Comparison of ENCODE assay signal across 10 cellular contexts in genomic region chr14:105418269-105419054, GRCh38. TPM values are rescaled to one million over a fixed set of nuclear protein-coding genes. Genes with fewer than 3 reads are reported as not detected.
A peak's percentile ranks its signal among the peaks of the same experiment; 100 is the strongest.
DNase-seq lines count a peak whose midpoint lies in the region; ATAC-seq and TF ChIP-seq lines count a peak whose summit lies in the region.
"Had no signal": no experiment of that assay in that cellular context is flagged by ENCODE, and none has a peak within 500 bp of the region (broad histone marks: within the 10 kb centered on the region; RNA-seq: fewer than 3 reads in every experiment).

No MANE protein-coding gene starts in this region.

- peaks cover 0 to 5% of the 10 kb centered on the region in 2 donors for H3K36me3 Mint-ChIP-seq in CD4-positive, alpha-beta memory T cell
- H3K36me3 Mint-ChIP-seq in central memory CD8-positive, alpha-beta T cell (ENCODE audit: insufficient read depth): peaks cover 7% of the 10 kb centered on the region
- no peaks in the 10 kb centered on the region for H3K36me3 Mint-ChIP-seq in natural killer cell treated with Interleukin-12 subunit alpha and Interleukin-12 subunit beta and Interleukin-15 and Interleukin-18, amount 100 ng/mL, for 72 hours

- H3F3A ChIP-seq in Loucy (ENCODE audit: low read depth): no peaks in the 10 kb centered on the region

- peaks cover 43% of the 10 kb centered on the region for H3K4me1 ChIP-seq in CD4-positive, alpha-beta memory T cell (ENCODE audit: insufficient read depth, low read length)
- H3K4me1 ChIP-seq in Loucy (ENCODE audit: insufficient read depth, low read length, poor library complexity, severe bottlenecking): peaks cover 35% of the 10 kb centered on the region

- H3K9me3 ChIP-seq in CD4-positive, alpha-beta memory T cell (ENCODE audit: control insufficient read depth in 1 of 2, low read length in 2 of 2): no peaks in the 10 kb centered on the region
- no peaks in the 10 kb centered on the region for H3K9me3 ChIP-seq in Loucy (ENCODE audit: insufficient read depth, low read depth, low read length)

- H3K4me1 Mint-ChIP-seq in CD4-positive, alpha-beta memory T cell: peaks cover 5 to 41% (median 26%) of the 10 kb centered on the region in 4 donors
- H3K4me1 Mint-ChIP-seq in central memory CD8-positive, alpha-beta T cell: peaks cover 23% of the 10 kb centered on the region
- H3K4me1 Mint-ChIP-seq in natural killer cell treated with Interleukin-12 subunit alpha and Interleukin-12 subunit beta and Interleukin-15 and Interleukin-18, amount 100 ng/mL, for 72 hours (ENCODE audit: low read depth in 2 of 2): peaks cover 11 to 22% of the 10 kb centered on the region in 2 donors

- H3K9ac ChIP-seq in Loucy (ENCODE audit: low read depth, low read length, poor library complexity, severe bottlenecking): peak overlapping the region; percentile 97

- TF ChIP-seq CTCF in Loucy (conservative IDR thresholded peaks at IDR 0.05; ENCODE audit: low read length): no peak

- H3K4me2 ChIP-seq in Loucy (ENCODE audit: low read depth, low read length, poor library complexity, severe bottlenecking): peak overlapping the region; percentile 95

- H3K9me3 Mint-ChIP-seq in CD4-positive, alpha-beta memory T cell: no peaks in the 10 kb centered on the region
- H3K9me3 Mint-ChIP-seq in central memory CD8-positive, alpha-beta T cell: no peaks in the 10 kb centered on the region
- H3K9me3 Mint-ChIP-seq in natural killer cell treated with Interleukin-12 subunit alpha and Interleukin-12 subunit beta and Interleukin-15 and Interleukin-18, amount 100 ng/mL, for 72 hours: no peaks in the 10 kb centered on the region

- peak in 1 of 5 donors; percentile 32 for DNase-seq in CD4-positive, alpha-beta memory T cell
- DNase-seq in central memory CD8-positive, alpha-beta T cell (ENCODE audit: low spot score in 2 of 2): no peak
- DNase-seq in natural killer cell treated with Interleukin-12 subunit alpha and Interleukin-12 subunit beta and Interleukin-15 and Interleukin-18, amount 100 ng/mL, for 72 hours (ENCODE audit: low spot score): no peak
- DNase-seq in NCI-H69 (lab: John Stamatoyannopoulos, UW) (no peak), cardiac septum (ENCODE audit: low spot score) (no peak), NCI-H774 (lab: John Stamatoyannopoulos, UW) (no peak)
- DNase-seq: activated effector memory CD4-positive, alpha-beta T cell treated with Interleukin-2 at 50 U/mL for 16 hours; NCI-H510A had no signal

- H4K20me1 ChIP-seq in Loucy (ENCODE audit: insufficient read depth, low read length, poor library complexity, severe bottlenecking): peaks cover 32% of the 10 kb centered on the region

- CTCF ChIA-PET in CD4-positive, alpha-beta memory T cell (lab: Charles Lee; ENCODE audit: partially characterized antibody): interaction anchor here (1.2 to 2.0 kb wide), 2 partner anchors 16 to 71 kb away, joined by 3 to 9 read pairs; no protein-coding TSS in a partner anchor

- no peak overlapping the region for H3K27ac ChIP-seq in CD4-positive, alpha-beta memory T cell (ENCODE audit: low read depth, low read length)

- intact Hi-C loops in CD4-positive, alpha-beta memory T cell (cut with micrococcal nuclease): loop anchor here (1.0 kb wide), 1 partner anchor 73 kb away; the partner anchor contains the start of gene TEDC1
- intact Hi-C loops in cardiac septum (cut with DNase I): no loop called here

- peaks cover 47% of the 10 kb centered on the region for H3K79me2 ChIP-seq in Loucy (ENCODE audit: insufficient read depth, low read length)

- H3K27me3 Mint-ChIP-seq in CD4-positive, alpha-beta memory T cell: peaks cover 0 to 2% of the 10 kb centered on the region in 2 donors
- H3K27me3 Mint-ChIP-seq in central memory CD8-positive, alpha-beta T cell: peaks cover 9% of the 10 kb centered on the region
- H3K27me3 Mint-ChIP-seq in natural killer cell treated with Interleukin-12 subunit alpha and Interleukin-12 subunit beta and Interleukin-15 and Interleukin-18, amount 100 ng/mL, for 72 hours: no peaks in the 10 kb centered on the region

- H3K36me3 ChIP-seq in CD4-positive, alpha-beta memory T cell (ENCODE audit: insufficient read depth, low read length): no peaks in the 10 kb centered on the region
- H3K36me3 ChIP-seq in Loucy (ENCODE audit: insufficient read depth, low read length): no peaks in the 10 kb centered on the region

- H3K27me3 ChIP-seq in CD4-positive, alpha-beta memory T cell (ENCODE audit: insufficient read depth, low read length): peaks cover 11% of the 10 kb centered on the region
- no peaks in the 10 kb centered on the region for H3K27me3 ChIP-seq in Loucy (ENCODE audit: insufficient read depth, low read length, poor library complexity, severe bottlenecking)

- POLR2A ChIA-PET in CD4-positive, alpha-beta memory T cell (lab: Charles Lee; ENCODE audit: partially characterized antibody): interaction anchor here (0.6 to 1.0 kb wide), 4 partner anchors 14 to 72 kb away, joined by 3 to 5 read pairs (median 3); no protein-coding TSS in a partner anchor

- no peak for ATAC-seq in central memory CD8-positive, alpha-beta T cell (replicated peaks; ENCODE audit: extremely low read depth, poor library complexity, severe bottlenecking)
- no peak for ATAC-seq in natural killer cell treated with Interleukin-12 subunit alpha and Interleukin-12 subunit beta and Interleukin-15 and Interleukin-18, amount 100 ng/mL, for 72 hours
- no peak for ATAC-seq in GM18858 (IDR thresholded peaks at IDR 0.05; ENCODE audit: unreplicated experiment)

- H2AFZ ChIP-seq in Loucy (ENCODE audit: low read length): no peak overlapping the region

- no peaks in the 10 kb centered on the region for H3K9me2 ChIP-seq in Loucy (replicated peaks; ENCODE audit: low read depth, low read length)

- no peak overlapping the region for H3K4me3 ChIP-seq in CD4-positive, alpha-beta memory T cell (ENCODE audit: low read length in 2 of 2)
- peak overlapping the region; percentile 79 for H3K4me3 ChIP-seq in Loucy (ENCODE audit: low read length, poor library complexity, severe bottlenecking)

- peak overlapping the region in 7 of 8 donors; percentile 44 to 78 (median 70) for H3K4me3 Mint-ChIP-seq in CD4-positive, alpha-beta memory T cell
- H3K4me3 Mint-ChIP-seq in central memory CD8-positive, alpha-beta T cell: peak overlapping the region; percentile 62
- H3K4me3 Mint-ChIP-seq in natural killer cell treated with Interleukin-12 subunit alpha and Interleukin-12 subunit beta and Interleukin-15 and Interleukin-18, amount 100 ng/mL, for 72 hours: peak overlapping the region; percentile 48

- peak overlapping the region in 4 of 7 donors; percentile 7 to 88 (median 50) for H3K27ac Mint-ChIP-seq in CD4-positive, alpha-beta memory T cell
- H3K27ac Mint-ChIP-seq in central memory CD8-positive, alpha-beta T cell (ENCODE audit: low read depth): peak overlapping the region; percentile 69
- no peak overlapping the region for H3K27ac Mint-ChIP-seq in natural killer cell treated with Interleukin-12 subunit alpha and Interleukin-12 subunit beta and Interleukin-15 and Interleukin-18, amount 100 ng/mL, for 72 hours

RNA-seq across cellular contexts. Expression of gene MTA1, which starts 1.2 kb away (rescaled TPM):
- total RNA-seq in CD4-positive, alpha-beta memory T cell: 100 to 1,000 TPM; 122 to 123 TPM
- polyA plus RNA-seq in CD4-positive, alpha-beta memory T cell: 1 to 10 TPM; 1.5 to 6.0 TPM
- 100 to 1,000 TPM in 1 of 2 donors, 10 to 100 TPM in 1; 93.4 to 252 TPM for total RNA-seq in natural killer cell treated with Interleukin-12 subunit alpha and Interleukin-12 subunit beta and Interleukin-15 and Interleukin-18, amount 100 ng/mL, for 72 hours
- 140 TPM for total RNA-seq in cardiac septum

RNA-seq across cellular contexts. Expression of gene TEX22, which starts 20.1 kb away (rescaled TPM):
- total RNA-seq in CD4-positive, alpha-beta memory T cell: 1 to 10 TPM; 4.7 to 7.5 TPM
- polyA plus RNA-seq in CD4-positive, alpha-beta memory T cell: not detected
- 1 to 10 TPM; 2.7 to 3.7 TPM for total RNA-seq in natural killer cell treated with Interleukin-12 subunit alpha and Interleukin-12 subunit beta and Interleukin-15 and Interleukin-18, amount 100 ng/mL, for 72 hours
- total RNA-seq in cardiac septum: 0.46 TPM

RNA-seq across cellular contexts. Expression of gene CRIP2, which starts 56.2 kb away (rescaled TPM):
- total RNA-seq in CD4-positive, alpha-beta memory T cell: 10 to 100 TPM; 12.1 to 13.0 TPM
- polyA plus RNA-seq in CD4-positive, alpha-beta memory T cell: 100 to 1,000 TPM in 1 of 2 donors, 10 to 100 TPM in 1; 84.5 to 256 TPM
- 1 to 10 TPM in 1 of 2 donors, under 1 TPM in 1; 0.98 to 2.2 TPM for total RNA-seq in natural killer cell treated with Interleukin-12 subunit alpha and Interleukin-12 subunit beta and Interleukin-15 and Interleukin-18, amount 100 ng/mL, for 72 hours
- 918 TPM for total RNA-seq in cardiac septum

Comparison
In these comparisons a context has a peak if more than half of its experiments do, and no peak if none do; other contexts are left out.
1. H3K27ac Mint-ChIP-seq: peak in CD4-positive, alpha-beta memory T cell (4 of 7) and central memory CD8-positive, alpha-beta T cell (single experiment); none in natural killer cell treated with Interleukin-12 subunit alpha and Interleukin-12 subunit beta and Interleukin-15 and Interleukin-18, amount 100 ng/mL, for 72 hours (0 of 2).
2. RNA of gene CRIP2, which starts 56.2 kb away (total RNA-seq): 918 TPM in cardiac septum (single experiment); 12.1 to 13.0 TPM in CD4-positive, alpha-beta memory T cell and 0.98 to 2.2 TPM in natural killer cell treated with Interleukin-12 subunit alpha and Interleukin-12 subunit beta and Interleukin-15 and Interleukin-18, amount 100 ng/mL, for 72 hours; every median in the first group is over 10 times any median in the second.
3. Peak in every context shown above with its lines, with median percentiles within 50 percentile points of each other: H3K4me3 Mint-ChIP-seq.